Comparison of ENCODE assay signal across 2 cellular contexts in the genomic region with DNA sequence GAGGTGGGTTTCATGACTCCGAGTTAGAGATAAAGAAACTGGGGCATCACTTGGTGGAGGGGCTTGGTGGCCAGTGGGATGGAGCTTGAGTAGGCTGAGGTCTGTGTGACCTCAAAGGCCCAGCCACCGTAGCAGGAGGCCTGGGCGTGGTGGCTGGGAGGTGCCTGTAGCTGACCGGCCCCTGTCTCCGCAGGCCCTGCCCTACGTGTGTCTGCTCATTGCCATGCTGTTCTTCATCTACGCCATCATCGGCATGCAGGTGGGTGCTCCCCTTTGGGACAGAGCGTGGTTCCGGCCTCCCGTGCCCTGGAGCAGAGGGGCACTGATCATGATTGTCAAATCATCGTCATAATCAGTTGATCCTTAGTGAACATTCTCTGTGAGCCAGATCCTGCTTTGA.
TF ChIP-seq lines count a peak whose summit lies in the region.

No MANE protein-coding gene starts in this region.

TF ChIP-seq in HepG2, 621 proteins besides CTCF, POLR2A, EP300 and RAD21:
- TF ChIP-seq AGO2 (optimal IDR thresholded peaks at IDR 0.05; ENCODE audit: low read depth, low read length) = no peak
- TF ChIP-seq RFX5 (IDR thresholded peaks at IDR 0.05; ENCODE audit: low read depth, low read length) = no peak

TF ChIP-seq in K562, 482 proteins besides CTCF, POLR2A, EP300 and RAD21:
- TF ChIP-seq, protein P1, sequence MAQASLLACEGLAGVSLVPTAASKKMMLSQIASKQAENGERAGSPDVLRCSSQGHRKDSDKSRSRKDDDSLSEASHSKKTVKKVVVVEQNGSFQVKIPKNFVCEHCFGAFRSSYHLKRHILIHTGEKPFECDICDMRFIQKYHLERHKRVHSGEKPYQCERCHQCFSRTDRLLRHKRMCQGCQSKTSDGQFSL (CRISPR knock-in tag; IDR thresholded peaks at IDR 0.05) = no peak
- TF ChIP-seq, protein P1 (tag; IDR thresholded peaks at IDR 0.05) = no peak
- TF ChIP-seq NONO (IDR thresholded peaks at IDR 0.05; ENCODE audit: low read depth in 2 of 2, low read length in 1 of 2) (no peak), EWSR1 (IDR thresholded peaks at IDR 0.05; ENCODE audit: borderline replicate concordance, low read depth, partially characterized antibody) (no peak), CBX3 (IDR thresholded peaks at IDR 0.05; ENCODE audit: borderline replicate concordance in 1 of 2, low read length in 2 of 2) (no peak), KHSRP (IDR thresholded peaks at IDR 0.05) (no peak), ZNF444 (CRISPR knock-in tag; IDR thresholded peaks at IDR 0.05) (no peak), IRF2 (CRISPR knock-in tag; IDR thresholded peaks at IDR 0.05) (no peak), ZNF197 (CRISPR knock-in tag; IDR thresholded peaks at IDR 0.05; ENCODE audit: low read depth) (no peak)
- TF ChIP-seq, protein P2, sequence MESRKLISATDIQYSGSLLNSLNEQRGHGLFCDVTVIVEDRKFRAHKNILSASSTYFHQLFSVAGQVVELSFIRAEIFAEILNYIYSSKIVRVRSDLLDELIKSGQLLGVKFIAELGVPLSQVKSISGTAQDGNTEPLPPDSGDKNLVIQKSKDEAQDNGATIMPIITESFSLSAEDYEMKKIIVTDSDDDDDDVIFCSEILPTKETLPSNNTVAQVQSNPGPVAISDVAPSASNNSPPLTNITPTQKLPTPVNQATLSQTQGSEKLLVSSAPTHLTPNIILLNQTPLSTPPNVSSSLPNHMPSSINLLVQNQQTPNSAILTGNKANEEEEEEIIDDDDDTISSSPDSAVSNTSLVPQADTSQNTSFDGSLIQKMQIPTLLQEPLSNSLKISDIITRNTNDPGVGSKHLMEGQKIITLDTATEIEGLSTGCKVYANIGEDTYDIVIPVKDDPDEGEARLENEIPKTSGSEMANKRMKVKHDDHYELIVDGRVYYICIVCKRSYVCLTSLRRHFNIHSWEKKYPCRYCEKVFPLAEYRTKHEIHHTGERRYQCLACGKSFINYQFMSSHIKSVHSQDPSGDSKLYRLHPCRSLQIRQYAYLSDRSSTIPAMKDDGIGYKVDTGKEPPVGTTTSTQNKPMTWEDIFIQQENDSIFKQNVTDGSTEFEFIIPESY (CRISPR knock-in tag; IDR thresholded peaks at IDR 0.05) = no peak
- TF ChIP-seq, protein P3, sequence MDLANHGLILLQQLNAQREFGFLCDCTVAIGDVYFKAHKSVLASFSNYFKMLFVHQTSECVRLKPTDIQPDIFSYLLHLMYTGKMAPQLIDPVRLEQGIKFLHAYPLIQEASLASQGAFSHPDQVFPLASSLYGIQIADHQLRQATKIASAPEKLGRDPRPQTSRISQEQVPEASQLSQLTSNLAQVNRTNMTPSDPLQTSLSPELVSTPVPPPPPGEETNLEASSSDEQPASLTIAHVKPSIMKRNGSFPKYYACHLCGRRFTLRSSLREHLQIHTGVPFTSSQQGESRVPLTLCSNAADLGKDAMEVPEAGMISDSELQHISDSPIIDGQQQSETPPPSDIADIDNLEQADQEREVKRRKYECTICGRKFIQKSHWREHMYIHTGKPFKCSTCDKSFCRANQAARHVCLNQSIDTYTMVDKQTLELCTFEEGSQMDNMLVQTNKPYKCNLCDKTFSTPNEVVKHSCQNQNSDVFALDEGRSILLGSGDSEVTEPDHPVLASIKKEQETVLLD (IDR thresholded peaks at IDR 0.05) = no peak
- TF ChIP-seq, protein P4, sequence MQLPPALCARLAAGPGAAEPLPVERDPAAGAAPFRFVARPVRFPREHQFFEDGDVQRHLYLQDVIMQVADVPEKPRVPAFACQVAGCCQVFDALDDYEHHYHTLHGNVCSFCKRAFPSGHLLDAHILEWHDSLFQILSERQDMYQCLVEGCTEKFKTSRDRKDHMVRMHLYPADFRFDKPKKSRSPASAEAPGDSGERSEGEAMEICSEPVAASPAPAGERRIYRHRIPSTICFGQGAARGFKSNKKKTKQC (CRISPR knock-in tag; IDR thresholded peaks at IDR 0.05) = no peak
